Comparison of ENCODE assay signal across 8 cellular contexts in genomic region chr15:62164500-62165028, GRCh38. TPM values are rescaled to one million over a fixed set of nuclear protein-coding genes. Genes with fewer than 3 reads are reported as not detected.
DNase-seq lines count a peak whose midpoint lies in the region; ATAC-seq and TF ChIP-seq lines count a peak whose summit lies in the region.

No MANE protein-coding gene starts in this region.

- no peak overlapping the region for H3K27ac ChIP-seq in ectodermal cell (ENCODE audit: insufficient read depth, low read depth, low read length, poor library complexity, severe bottlenecking)
- no peak overlapping the region for H3K27ac ChIP-seq in mucosa of rectum (ENCODE audit: low read depth in 2 of 2, low read length in 2 of 2)

- H3K27me3 ChIP-seq in ectodermal cell (ENCODE audit: control insufficient read depth, insufficient read depth, low read length, poor library complexity, severe bottlenecking) = peaks cover 74% of the 10 kb centered on the region
- peaks cover 0 to 6% of the 10 kb centered on the region in 2 donors for H3K27me3 ChIP-seq in mucosa of rectum (ENCODE audit: control insufficient read depth in 2 of 2, insufficient read depth in 2 of 2, low read length in 2 of 2)

- H3K4me3 ChIP-seq in AG04449 (ENCODE audit: low read depth, low read length) = peak overlapping the region; percentile 12
- peak overlapping the region; percentile 25 for H3K4me3 ChIP-seq in ectodermal cell (ENCODE audit: insufficient read depth, low read depth, low read length)
- H3K4me3 ChIP-seq in mucosa of rectum (ENCODE audit: low read length in 2 of 2) = peak overlapping the region; percentile 53 to 65

- no peak for TF ChIP-seq CTCF in AG04449 (IDR thresholded peaks at IDR 0.05; ENCODE audit: insufficient read depth, low read length, missing control alignments)

- ATAC-seq in GM21360 (IDR thresholded peaks at IDR 0.05; ENCODE audit: unreplicated experiment) = no peak

- H3K9ac ChIP-seq in mucosa of rectum (ENCODE audit: low read depth in 1 of 2, low read length in 2 of 2) = peak overlapping the region in 1 of 2 donors; percentile 39

- CTCF ChIA-PET in AG04449 (lab: Yijun Ruan, JAX) = no interaction called here

- H3K36me3 ChIP-seq in ectodermal cell (ENCODE audit: control insufficient read depth, insufficient read depth, low read length) = no peaks in the 10 kb centered on the region
- no peaks in the 10 kb centered on the region for H3K36me3 ChIP-seq in mucosa of rectum (ENCODE audit: control insufficient read depth in 2 of 2, insufficient read depth in 2 of 2, low read length in 2 of 2)

- no peak for DNase-seq in AG04449 (ENCODE audit: low read depth, low spot score)
- DNase-seq in NCI-H1105 treated with DMSO at 0.1 percent for 48 hours (lab: John Stamatoyannopoulos, UW) = peak; percentile 16
- DNase-seq in NOMO-1 treated with DMSO at 0.1 percent for 48 hours (lab: John Stamatoyannopoulos, UW; ENCODE audit: unreplicated experiment) = no peak
- DNase-seq in ureter (ENCODE audit: low spot score) = no peak
- DNase-seq in HK-2 (ENCODE audit: unreplicated experiment) = no peak

- POLR2A ChIA-PET in AG04449 (lab: Yijun Ruan, JAX) = no interaction called here

- no peaks in the 10 kb centered on the region for H3K9me3 ChIP-seq in ectodermal cell (ENCODE audit: control insufficient read depth, low read length)
- no peaks in the 10 kb centered on the region for H3K9me3 ChIP-seq in mucosa of rectum (ENCODE audit: control insufficient read depth in 2 of 2, low read length in 2 of 2)

- H3K4me1 ChIP-seq in ectodermal cell (ENCODE audit: control insufficient read depth, insufficient read depth, low read length) (no peaks in the 10 kb centered on the region), mucosa of rectum (ENCODE audit: control insufficient read depth in 2 of 2, insufficient read depth in 2 of 2, low read length in 2 of 2) (peaks cover 0 to 2% of the 10 kb centered on the region in 2 donors)

- WGBS in ectodermal cell, 2 experiments = 1% methylated on average over 76 of the region's 76 CpGs

RNA-seq across cellular contexts. Expression of gene C2CD4B, which starts 0.5 kb away (rescaled TPM):
- not detected for polyA plus RNA-seq in ectodermal cell (2013, experiment 1 of 4)
- not detected for polyA plus RNA-seq in ectodermal cell (2013, experiment 2 of 4)
- polyA plus RNA-seq in ectodermal cell (2013, experiment 3 of 4) = not detected
- not detected for polyA plus RNA-seq in ectodermal cell (2013, experiment 4 of 4)
- total RNA-seq in ureter = 2.8 TPM
